26 cellular contexts compared by ENCODE assay signal in the genomic region with DNA sequence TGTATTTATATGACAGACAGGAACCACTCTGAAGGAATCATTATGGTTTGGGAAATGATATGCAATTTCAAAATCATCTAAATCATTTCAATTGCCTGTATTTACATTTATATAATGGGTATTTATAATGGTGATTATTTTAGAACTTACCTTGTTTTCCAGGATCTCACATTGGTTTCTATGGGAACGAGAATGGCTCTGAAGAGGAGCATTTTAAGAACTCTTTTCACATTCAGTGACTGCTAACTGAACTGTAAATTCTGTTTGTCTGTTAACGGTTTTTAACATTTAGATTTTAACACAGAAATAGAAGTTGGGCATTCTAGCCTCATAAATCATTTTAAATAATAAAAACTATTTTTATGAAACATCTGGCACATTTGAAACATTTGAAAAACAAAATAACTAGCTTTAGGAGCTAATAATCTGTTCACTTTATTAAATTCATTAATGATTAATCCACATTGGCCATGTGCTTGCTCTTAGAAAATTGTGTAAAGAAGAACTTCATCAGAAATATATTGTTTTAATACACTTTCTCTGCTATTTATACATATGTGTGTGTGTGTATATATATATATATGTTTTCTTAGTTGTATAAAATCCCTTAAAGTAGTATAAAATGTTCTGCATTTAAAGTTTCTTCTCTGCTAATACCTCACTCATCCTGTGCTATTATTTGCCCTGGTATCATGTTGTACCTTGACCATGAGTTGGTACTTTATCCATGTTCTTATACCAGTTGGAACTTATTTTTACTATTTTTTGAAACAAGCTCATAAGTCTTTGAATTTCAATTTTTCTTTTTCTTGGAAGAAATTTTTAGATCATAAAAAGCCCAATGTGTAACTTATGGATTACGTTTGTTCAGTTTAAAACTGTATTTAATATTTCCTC.
"Had no signal": no experiment of that assay in that cellular context is flagged by ENCODE, and none has a peak within 500 bp of the region (broad histone marks: within the 10 kb centered on the region; RNA-seq: fewer than 3 reads in every experiment).

No MANE protein-coding gene starts in this region.

- H3K9me3 ChIP-seq: ascending aorta, body of pancreas, SJCRH30, SK-N-SH had no signal

- H3K4me3 ChIP-seq: ascending aorta, body of pancreas, Peyer's patch, SJCRH30 had no signal

- ATAC-seq: activated CD4-positive, CD25-positive, alpha-beta regulatory T cell treated with anti-CD3 and anti-CD28 coated beads, Interleukin-2, amount 50 U/mL, for 24 hours; activated CD8-positive, alpha-beta T cell treated with anti-CD3 and anti-CD28 coated beads for 36 hours; activated naive CD4-positive, alpha-beta T cell treated with anti-CD3 and anti-CD28 coated beads, Interleukin-2, amount 50 U/mL, for 72 hours; activated naive CD8-positive, alpha-beta T cell treated with anti-CD3 and anti-CD28 coated beads, Interleukin-2, amount 50 U/mL, for 24 hours; activated T-cell treated with anti-CD3 and anti-CD28 coated beads, Interleukin-2, amount 50 U/mL, for 72 hours; body of pancreas had no signal

- H3K36me3 ChIP-seq: ascending aorta, Peyer's patch, SJCRH30 had no signal

- H3K4me1 Mint-ChIP-seq: activated naive CD8-positive, alpha-beta T cell treated with anti-CD3 and anti-CD28 coated beads, Interleukin-2, amount 50 U/mL, for 24 hours had no signal

- H3K4me1 ChIP-seq: ascending aorta, body of pancreas, Peyer's patch, SJCRH30 had no signal

- H3K27ac Mint-ChIP-seq: activated CD8-positive, alpha-beta T cell treated with anti-CD3 and anti-CD28 coated beads for 36 hours; activated naive CD4-positive, alpha-beta T cell treated with anti-CD3 and anti-CD28 coated beads, Interleukin-2, amount 50 U/mL, for 72 hours; activated naive CD8-positive, alpha-beta T cell treated with anti-CD3 and anti-CD28 coated beads, Interleukin-2, amount 50 U/mL, for 24 hours; activated T-cell treated with anti-CD3 and anti-CD28 coated beads, Interleukin-2, amount 50 U/mL, for 72 hours; activated T-helper 2 cell treated with anti-CD3 and anti-CD28 coated beads, Interferon-gamma antibody, Interleukin-2, Interleukin-4, amounts not matched to agents 10 μg/mL and 5 μg/mL and 100 μg/mL, durations not matched to agents 14 hours and 24 hours and 36 hours had no signal

- H3K4me3 Mint-ChIP-seq: activated CD8-positive, alpha-beta T cell treated with anti-CD3 and anti-CD28 coated beads for 36 hours; activated naive CD8-positive, alpha-beta T cell treated with anti-CD3 and anti-CD28 coated beads, Interleukin-2, amount 50 U/mL, for 24 hours; activated T-cell treated with anti-CD3 and anti-CD28 coated beads, Interleukin-2, amount 50 U/mL, for 72 hours had no signal

- FAIRE-seq: bronchial epithelial cell had no signal

- DNase-seq: activated CD4-positive, alpha-beta T cell treated with anti-CD3 and anti-CD28 coated beads for 4 hours; activated CD8-positive, alpha-beta memory T cell treated with anti-CD3 and anti-CD28 coated beads, Interleukin-2, amount 50 U/mL, for 4 hours; activated CD8-positive, alpha-beta T cell treated with anti-CD3 and anti-CD28 coated beads for 36 hours; activated gamma-delta T cell treated with Interleukin-2 at 50 U/mL for 16 hours; activated naive CD8-positive, alpha-beta T cell treated with anti-CD3 and anti-CD28 coated beads, Interleukin-2, amount 50 U/mL, for 24 hours; activated T-cell treated with anti-CD3 and anti-CD28 coated beads, Interleukin-2, amount 50 U/mL, for 72 hours; amniotic stem cell; body of pancreas; central memory CD4-positive, alpha-beta T cell; KG1; NCI-H1048; NCI-H187 treated with DMSO at 0.1 percent for 48 hours; NCI-H2081 treated with DMSO at 0.1 percent for 48 hours; NCI-H510A; NCI-H526 treated with DMSO at 0.1 percent for 48 hours; Peyer's patch; Right ventricle myocardium superior; SK-N-SH; T-helper 1 cell had no signal

- H3K27ac ChIP-seq: ascending aorta, body of pancreas, Peyer's patch, RWPE1, SJCRH30 had no signal

- H3K27me3 ChIP-seq: ascending aorta, body of pancreas, Peyer's patch, SJCRH30 had no signal
